In the genomic region with DNA sequence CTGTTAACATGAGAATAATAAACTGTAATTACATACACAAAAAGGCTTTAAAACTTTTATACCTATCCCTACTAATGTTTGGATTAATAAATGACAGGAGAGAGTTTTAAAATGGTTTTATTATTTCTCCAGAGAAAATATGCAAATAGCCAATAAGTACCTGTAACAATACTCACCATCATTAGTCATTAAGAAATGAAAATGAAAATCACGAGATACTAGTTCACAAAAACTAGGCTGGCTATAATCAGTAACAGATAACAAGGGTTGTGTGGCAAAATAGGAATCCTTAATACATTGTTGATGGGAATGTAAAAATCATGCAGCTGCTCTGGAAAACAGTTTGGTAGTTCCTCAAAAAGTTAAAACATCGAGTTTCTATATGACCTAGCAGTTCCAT, we compare ENCODE assay signal across 18 cellular contexts.
"Had no signal": no experiment of that assay in that cellular context is flagged by ENCODE, and none has a peak within 500 bp of the region (broad histone marks: within the 10 kb centered on the region; RNA-seq: fewer than 3 reads in every experiment).

No MANE protein-coding gene starts in this region.

- H3K9me3 Mint-ChIP-seq: activated CD4-positive, alpha-beta T cell treated with anti-CD3 and anti-CD28 coated beads, Interleukin-2, amount 10 ng/mL, durations not matched to agents 7 days and 5 days; activated naive CD4-positive, alpha-beta T cell treated with anti-CD3 and anti-CD28 coated beads, Interleukin-2, amount 10 ng/mL, durations not matched to agents 7 days and 5 days; activated naive CD8-positive, alpha-beta T cell treated with anti-CD3 and anti-CD28 coated beads, Interleukin-2, amount 50 U/mL, for 24 hours; activated T-cell treated with anti-CD3 and anti-CD28 coated beads, Interleukin-2, amount 50 U/mL, for 24 hours; central memory CD8-positive, alpha-beta T cell; natural killer cell; stimulated activated naive CD8-positive, alpha-beta T cell treated with anti-CD3 and anti-CD28 coated beads, Interleukin-15, amount 100 ng/mL, for 72 hours had no signal

- H3K4me3 Mint-ChIP-seq: activated CD4-positive, alpha-beta T cell treated with anti-CD3 and anti-CD28 coated beads, Interleukin-2, amount 10 ng/mL, durations not matched to agents 7 days and 5 days; activated CD8-positive, alpha-beta T cell treated with anti-CD3 and anti-CD28 coated beads, Interleukin-2, amount 10 ng/mL, durations not matched to agents 7 days and 5 days; activated naive CD4-positive, alpha-beta T cell treated with anti-CD3 and anti-CD28 coated beads, Interleukin-2, amount 10 ng/mL, durations not matched to agents 7 days and 5 days; activated naive CD8-positive, alpha-beta T cell treated with anti-CD3 and anti-CD28 coated beads, Interleukin-2, amount 50 U/mL, for 24 hours; activated T-cell treated with anti-CD3 and anti-CD28 coated beads, Interleukin-2, amount 50 U/mL, for 24 hours; central memory CD8-positive, alpha-beta T cell; natural killer cell; stimulated activated naive CD8-positive, alpha-beta T cell treated with anti-CD3 and anti-CD28 coated beads, Interleukin-15, amount 100 ng/mL, for 72 hours had no signal

- ATAC-seq: activated CD4-positive, CD25-positive, alpha-beta regulatory T cell treated with anti-CD3 and anti-CD28 coated beads, Interleukin-2, amount 50 U/mL, for 24 hours; activated CD8-positive, alpha-beta T cell treated with anti-CD3 and anti-CD28 coated beads, Interleukin-2, amount 10 ng/mL, durations not matched to agents 7 days and 5 days; activated naive CD8-positive, alpha-beta T cell treated with anti-CD3 and anti-CD28 coated beads, Interleukin-2, amount 50 U/mL, for 24 hours; heart left ventricle; left lobe of liver; natural killer cell; sciatic nerve; stimulated activated naive CD8-positive, alpha-beta T cell treated with anti-CD3 and anti-CD28 coated beads, Interleukin-15, amount 100 ng/mL, for 72 hours had no signal

- H3K36me3 Mint-ChIP-seq: activated naive CD4-positive, alpha-beta T cell treated with anti-CD3 and anti-CD28 coated beads, Interleukin-2, amount 10 ng/mL, durations not matched to agents 7 days and 5 days; natural killer cell had no signal

- H3K4me1 Mint-ChIP-seq: activated CD4-positive, alpha-beta T cell treated with anti-CD3 and anti-CD28 coated beads, Interleukin-2, amount 10 ng/mL, durations not matched to agents 7 days and 5 days; activated naive CD4-positive, alpha-beta T cell treated with anti-CD3 and anti-CD28 coated beads, Interleukin-2, amount 10 ng/mL, durations not matched to agents 7 days and 5 days; central memory CD8-positive, alpha-beta T cell; natural killer cell had no signal

- H3K27me3 Mint-ChIP-seq: activated naive CD8-positive, alpha-beta T cell treated with anti-CD3 and anti-CD28 coated beads, Interleukin-2, amount 50 U/mL, for 24 hours; central memory CD8-positive, alpha-beta T cell; stimulated activated naive CD8-positive, alpha-beta T cell treated with anti-CD3 and anti-CD28 coated beads, Interleukin-15, amount 100 ng/mL, for 72 hours had no signal

- DNase-seq: activated CD4-positive, alpha-beta T cell treated with anti-CD3 and anti-CD28 coated beads, Interleukin-2, amount 10 ng/mL, durations not matched to agents 7 days and 5 days; activated CD8-positive, alpha-beta T cell treated with anti-CD3 and anti-CD28 coated beads, Interleukin-2, amount 10 ng/mL, durations not matched to agents 7 days and 5 days; activated naive CD4-positive, alpha-beta T cell treated with anti-CD3 and anti-CD28 coated beads, Interleukin-2, amount 10 ng/mL, durations not matched to agents 7 days and 5 days; activated naive CD8-positive, alpha-beta T cell treated with anti-CD3 and anti-CD28 coated beads, Interleukin-2, amount 50 U/mL, for 24 hours; activated T-cell treated with anti-CD3 and anti-CD28 coated beads, Interleukin-2, amount 50 U/mL, for 24 hours; aorta; brain microvascular endothelial cell; colonic mucosa; heart left ventricle; kidney; natural killer cell; stimulated activated CD4-positive, alpha-beta T cell treated with anti-CD3 and anti-CD28 coated beads, Interleukin-4, amount 100 ng/mL, for 1 hour; stimulated activated naive CD8-positive, alpha-beta T cell treated with anti-CD3 and anti-CD28 coated beads, Interleukin-15, amount 100 ng/mL, for 72 hours; transverse colon had no signal

- H3K27ac Mint-ChIP-seq: activated CD4-positive, alpha-beta T cell treated with anti-CD3 and anti-CD28 coated beads, Interleukin-2, amount 10 ng/mL, durations not matched to agents 7 days and 5 days; activated CD8-positive, alpha-beta T cell treated with anti-CD3 and anti-CD28 coated beads, Interleukin-2, amount 10 ng/mL, durations not matched to agents 7 days and 5 days; activated naive CD4-positive, alpha-beta T cell treated with anti-CD3 and anti-CD28 coated beads, Interleukin-2, amount 10 ng/mL, durations not matched to agents 7 days and 5 days; activated naive CD8-positive, alpha-beta T cell treated with anti-CD3 and anti-CD28 coated beads, Interleukin-2, amount 50 U/mL, for 24 hours; activated T-cell treated with anti-CD3 and anti-CD28 coated beads, Interleukin-2, amount 50 U/mL, for 24 hours; natural killer cell; stimulated activated naive CD8-positive, alpha-beta T cell treated with anti-CD3 and anti-CD28 coated beads, Interleukin-15, amount 100 ng/mL, for 72 hours had no signal
